In the genomic region with DNA sequence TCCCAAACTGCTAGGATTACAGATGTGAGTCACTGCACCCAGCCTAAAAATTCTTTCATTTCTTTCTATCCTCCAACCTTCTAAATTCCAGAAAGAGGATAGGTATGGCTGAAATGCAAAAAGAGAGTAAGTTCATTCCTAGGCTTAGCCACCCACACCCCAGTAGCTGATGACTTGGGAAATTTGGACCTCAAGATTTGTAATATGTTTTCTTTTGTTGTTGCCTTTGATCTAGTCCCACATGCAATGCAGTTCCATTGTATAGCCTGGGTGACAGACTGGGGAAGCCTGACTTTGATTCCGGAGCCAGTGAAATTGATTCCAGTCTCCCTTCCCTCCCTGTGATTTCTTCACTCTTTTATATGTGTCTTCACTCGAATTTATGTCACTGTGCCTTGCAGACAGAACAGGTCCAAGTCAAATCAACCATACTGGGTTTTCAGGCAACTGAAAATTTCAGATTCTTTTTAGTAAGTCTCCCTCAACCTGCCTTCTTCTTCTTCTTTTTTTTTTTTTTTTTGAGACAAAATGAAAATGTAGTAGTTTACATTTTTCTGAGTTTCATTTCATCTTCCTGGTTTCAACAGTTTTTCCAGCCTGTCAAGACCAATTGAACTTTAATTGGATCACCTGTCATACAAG, we compare ENCODE assay signal across 1 cellular context.
TF ChIP-seq lines count a peak whose summit lies in the region.

No MANE protein-coding gene starts in this region.

TF ChIP-seq in H1, 55 proteins besides CTCF, POLR2A, EP300 and RAD21 (continued from another document):
- TF ChIP-seq, protein P1, sequence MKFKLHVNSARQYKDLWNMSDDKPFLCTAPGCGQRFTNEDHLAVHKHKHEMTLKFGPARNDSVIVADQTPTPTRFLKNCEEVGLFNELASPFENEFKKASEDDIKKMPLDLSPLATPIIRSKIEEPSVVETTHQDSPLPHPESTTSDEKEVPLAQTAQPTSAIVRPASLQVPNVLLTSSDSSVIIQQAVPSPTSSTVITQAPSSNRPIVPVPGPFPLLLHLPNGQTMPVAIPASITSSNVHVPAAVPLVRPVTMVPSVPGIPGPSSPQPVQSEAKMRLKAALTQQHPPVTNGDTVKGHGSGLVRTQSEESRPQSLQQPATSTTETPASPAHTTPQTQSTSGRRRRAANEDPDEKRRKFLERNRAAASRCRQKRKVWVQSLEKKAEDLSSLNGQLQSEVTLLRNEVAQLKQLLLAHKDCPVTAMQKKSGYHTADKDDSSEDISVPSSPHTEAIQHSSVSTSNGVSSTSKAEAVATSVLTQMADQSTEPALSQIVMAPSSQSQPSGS (IDR thresholded peaks at IDR 0.05; ENCODE audit: low read length): no peak
- TF ChIP-seq KDM4A (IDR thresholded peaks at IDR 0.05; ENCODE audit: low read depth, low read length, severe bottlenecking) (no peak), POLR2AphosphoS5 (IDR thresholded peaks at IDR 0.05; ENCODE audit: low read depth, low read length) (no peak), POU5F1 (IDR thresholded peaks at IDR 0.05; ENCODE audit: low read depth, low read length) (no peak)
- TF ChIP-seq, protein P2, sequence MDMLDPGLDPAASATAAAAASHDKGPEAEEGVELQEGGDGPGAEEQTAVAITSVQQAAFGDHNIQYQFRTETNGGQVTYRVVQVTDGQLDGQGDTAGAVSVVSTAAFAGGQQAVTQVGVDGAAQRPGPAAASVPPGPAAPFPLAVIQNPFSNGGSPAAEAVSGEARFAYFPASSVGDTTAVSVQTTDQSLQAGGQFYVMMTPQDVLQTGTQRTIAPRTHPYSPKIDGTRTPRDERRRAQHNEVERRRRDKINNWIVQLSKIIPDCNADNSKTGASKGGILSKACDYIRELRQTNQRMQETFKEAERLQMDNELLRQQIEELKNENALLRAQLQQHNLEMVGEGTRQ (IDR thresholded peaks at IDR 0.05; ENCODE audit: low read length): no peak
